10 cellular contexts compared by ENCODE assay signal in genomic region chr5:127820910-127821553, GRCh38.
DNase-seq lines count a peak whose midpoint lies in the region; ATAC-seq, FAIRE-seq and TF ChIP-seq lines count a peak whose summit lies in the region.
"Had no signal": no experiment of that assay in that cellular context is flagged by ENCODE, and none has a peak within 500 bp of the region (broad histone marks: within the 10 kb centered on the region; RNA-seq: fewer than 3 reads in every experiment).

No MANE protein-coding gene starts in this region.

- H3K36me3 Mint-ChIP-seq in astrocyte (ENCODE audit: low read depth, unreplicated experiment) (no peaks in the 10 kb centered on the region), T-helper 17 cell (ENCODE audit: low read depth) (no peaks in the 10 kb centered on the region)

- no peak overlapping the region for H3K4me3 ChIP-seq in AG04449 (ENCODE audit: low read depth, low read length)
- H3K4me3 ChIP-seq in astrocyte (ENCODE audit: insufficient read depth, low read depth, low read length) = no peak overlapping the region
- no peak overlapping the region for H3K4me3 ChIP-seq in WERI-Rb-1 (ENCODE audit: low read depth, low read length)

- no peak for TF ChIP-seq CTCF in AG04449 (IDR thresholded peaks at IDR 0.05; ENCODE audit: insufficient read depth, low read length, missing control alignments)
- TF ChIP-seq CTCF in astrocyte (IDR thresholded peaks at IDR 0.05; ENCODE audit: insufficient read depth, low read depth, low read length) = no peak
- TF ChIP-seq CTCF in WERI-Rb-1 (IDR thresholded peaks at IDR 0.05; ENCODE audit: low read depth, low read length) = no peak

- no peak overlapping the region for H3K4me3 Mint-ChIP-seq in astrocyte (ENCODE audit: unreplicated experiment)
- no peak overlapping the region for H3K4me3 Mint-ChIP-seq in T-helper 17 cell
- H3K4me3 Mint-ChIP-seq: neural crest cell had no signal

- H3K27ac ChIP-seq in astrocyte (ENCODE audit: low read depth, low read length) (no peak overlapping the region), WERI-Rb-1 (no peak overlapping the region)

- ATAC-seq in GM19395 (IDR thresholded peaks at IDR 0.05; ENCODE audit: unreplicated experiment) = peak; percentile 95
- peak; percentile 93 for ATAC-seq in HG03095 (IDR thresholded peaks at IDR 0.05; ENCODE audit: unreplicated experiment)
- no peak for ATAC-seq in HG02884 (IDR thresholded peaks at IDR 0.05; ENCODE audit: unreplicated experiment)
- ATAC-seq in T-helper 17 cell = no peak

- no peaks in the 10 kb centered on the region for H3K4me1 ChIP-seq in astrocyte (ENCODE audit: insufficient read depth, low read length)

- H3K9me3 ChIP-seq in astrocyte (ENCODE audit: insufficient read depth, low read depth, low read length) (no peaks in the 10 kb centered on the region), T-helper 17 cell (ENCODE audit: control insufficient read depth, low read length, poor library complexity, severe bottlenecking) (no peaks in the 10 kb centered on the region), WERI-Rb-1 (ENCODE audit: severe bottlenecking) (no peaks in the 10 kb centered on the region)

- H3K27me3 Mint-ChIP-seq in astrocyte (ENCODE audit: low read depth, unreplicated experiment) = no peaks in the 10 kb centered on the region
- H3K27me3 Mint-ChIP-seq in T-helper 17 cell = peaks cover 6% of the 10 kb centered on the region

- DNase-seq in AG04449 (ENCODE audit: low read depth, low spot score) (peak; percentile 47), astrocyte (ENCODE audit: low read depth) (peak; percentile 87), T-helper 17 cell (no peak), WERI-Rb-1 (no peak)
- DNase-seq in stimulated activated CD4-positive, alpha-beta T cell treated with anti-CD3 and anti-CD28 coated beads, Interleukin-2, amount 100 ng/mL, for 24 hours = no peak
- DNase-seq: activated naive CD4-positive, alpha-beta T cell treated with Interleukin-2 at 50 U/mL for 16 hours had no signal

- H4K20me1 ChIP-seq in astrocyte (ENCODE audit: insufficient read depth, low read length) = no peaks in the 10 kb centered on the region

- POLR2A ChIA-PET in AG04449 (lab: Yijun Ruan, JAX) = no interaction called here

- no peak overlapping the region for H3K9ac ChIP-seq in astrocyte (ENCODE audit: low read length)

- H3K27me3 ChIP-seq in astrocyte (ENCODE audit: insufficient read depth, low read length) (no peaks in the 10 kb centered on the region), WERI-Rb-1 (ENCODE audit: insufficient read depth, low read depth, severe bottlenecking) (no peaks in the 10 kb centered on the region)

- no peaks in the 10 kb centered on the region for H3K79me2 ChIP-seq in astrocyte (ENCODE audit: insufficient read depth, low read length)

- H3K36me3 ChIP-seq in astrocyte (ENCODE audit: insufficient read depth, low read length) = no peaks in the 10 kb centered on the region
- no peaks in the 10 kb centered on the region for H3K36me3 ChIP-seq in WERI-Rb-1

- FAIRE-seq in astrocyte (lab: Jason Lieb, UNC) = peak; percentile 87

- H3K9me3 Mint-ChIP-seq in astrocyte (ENCODE audit: unreplicated experiment) = peaks cover 1% of the 10 kb centered on the region

- no peak overlapping the region for H3K4me2 ChIP-seq in astrocyte (ENCODE audit: low read length)

- H3K27ac Mint-ChIP-seq in astrocyte (ENCODE audit: unreplicated experiment) = no peak overlapping the region
- H3K27ac Mint-ChIP-seq in T-helper 17 cell = no peak overlapping the region

- no peak overlapping the region for H2AFZ ChIP-seq in astrocyte (ENCODE audit: low read depth, low read length)

- CTCF ChIA-PET in AG04449 (lab: Yijun Ruan, JAX) = no interaction called here

- peaks cover 5% of the 10 kb centered on the region for H3K4me1 Mint-ChIP-seq in astrocyte (ENCODE audit: low read depth, unreplicated experiment)
- H3K4me1 Mint-ChIP-seq in T-helper 17 cell = no peaks in the 10 kb centered on the region

Comparison
In these comparisons a context has a peak if more than half of its experiments do, and no peak if none do; other contexts are left out.
1. DNase-seq: peak in AG04449 (single experiment) and astrocyte (single experiment); none in T-helper 17 cell (0 of 3), stimulated activated CD4-positive, alpha-beta T cell treated with anti-CD3 and anti-CD28 coated beads, Interleukin-2, amount 100 ng/mL, for 24 hours (0 of 2) and WERI-Rb-1 (single experiment).
2. ATAC-seq: peak in GM19395 (single experiment) and HG03095 (single experiment); none in HG02884 (single experiment) and T-helper 17 cell (single experiment).